In the genomic region with DNA sequence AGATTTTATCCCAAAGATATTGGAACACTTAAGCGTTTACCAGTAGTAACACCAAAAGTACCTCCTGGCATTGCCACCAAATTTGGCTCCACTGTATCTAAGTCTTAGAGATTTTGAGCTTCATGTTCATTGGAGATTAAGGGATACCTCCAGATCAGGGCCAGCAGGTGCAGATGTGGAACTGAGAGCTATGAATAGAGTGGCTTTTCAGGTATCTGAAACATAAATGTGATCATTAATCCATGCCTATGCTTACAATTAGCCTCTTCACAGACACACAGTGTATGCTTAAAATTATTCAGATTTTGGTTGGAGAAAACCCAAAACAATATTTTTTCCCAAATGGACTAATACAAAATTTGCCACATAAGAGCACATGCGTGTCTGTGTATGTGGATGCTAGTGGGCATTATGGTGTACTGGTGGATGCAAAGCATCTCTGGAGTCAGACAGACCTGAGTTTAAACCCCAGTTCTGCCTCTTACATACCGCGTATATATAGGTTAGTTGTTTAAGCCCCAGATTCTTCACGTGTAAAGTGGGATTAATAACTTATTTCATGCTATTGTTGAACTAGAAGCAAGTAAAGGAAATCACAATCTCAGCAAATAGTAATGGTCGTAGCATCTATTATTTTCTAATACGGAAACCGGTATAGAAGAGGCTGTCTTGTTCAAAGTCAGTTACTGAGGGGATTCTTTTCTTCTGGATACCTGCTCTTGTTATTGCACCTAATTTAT, we compare ENCODE assay signal across 18 cellular contexts.
DNase-seq lines count a peak whose midpoint lies in the region; ATAC-seq and TF ChIP-seq lines count a peak whose summit lies in the region.
"Had no signal": no experiment of that assay in that cellular context is flagged by ENCODE, and none has a peak within 500 bp of the region (broad histone marks: within the 10 kb centered on the region; RNA-seq: fewer than 3 reads in every experiment).

No MANE protein-coding gene starts in this region.

- H4K20me1 ChIP-seq in KMS-11 (ENCODE audit: insufficient read depth) = peaks cover 9% of the 10 kb centered on the region

- no peak overlapping the region for H3K9ac ChIP-seq in KMS-11
- H3K9ac ChIP-seq: GM23248 had no signal

- H3K4me1 ChIP-seq in KMS-11 (ENCODE audit: low read depth, poor library complexity, severe bottlenecking) = peaks cover 60% of the 10 kb centered on the region

- no peaks in the 10 kb centered on the region for H3K36me3 ChIP-seq in KMS-11 (ENCODE audit: insufficient read depth)

- H3K79me2 ChIP-seq in KMS-11 (ENCODE audit: insufficient read depth, low read depth) = no peaks in the 10 kb centered on the region

- H3K4me3 ChIP-seq in KMS-11 (IDR thresholded peaks at IDR 0.05; ENCODE audit: insufficient read depth, low read depth, low read length) = no peak overlapping the region
- H3K4me3 ChIP-seq: GM23248 had no signal

- no peak overlapping the region for H3K27ac ChIP-seq in KMS-11
- H3K27ac ChIP-seq: GM23248 had no signal

- no peak for DNase-seq in activated CD4-positive, CD25-positive, alpha-beta regulatory T cell (lab: John Stamatoyannopoulos, UW)
- no peak for DNase-seq in NCI-H510A (lab: John Stamatoyannopoulos, UW)
- DNase-seq in central memory CD4-positive, alpha-beta T cell = no peak
- DNase-seq: 8988T, DMS79 treated with DMSO at 0.1 percent for 48 hours, GM23248, HCEC 1CT, NCI-H1105, NCI-H1694, NCI-H2227 treated with DMSO at 0.1 percent for 48 hours, NCI-H524 treated with DMSO at 0.1 percent for 48 hours, T-helper 1 cell, T-helper 9 cell had no signal

- ATAC-seq in GM18498 (IDR thresholded peaks at IDR 0.05; ENCODE audit: unreplicated experiment) = peak; percentile 45
- ATAC-seq in GM21390 (IDR thresholded peaks at IDR 0.05; ENCODE audit: unreplicated experiment) = peak; percentile 48
- peak; percentile 58 for ATAC-seq in HG02938 (IDR thresholded peaks at IDR 0.05; ENCODE audit: unreplicated experiment)
- no peak for ATAC-seq in HG02571 (IDR thresholded peaks at IDR 0.05; ENCODE audit: unreplicated experiment)

- no peaks in the 10 kb centered on the region for H3K27me3 ChIP-seq in KMS-11 (ENCODE audit: insufficient read depth, low read depth)

- no peak for TF ChIP-seq CTCF in KMS-11 (conservative IDR thresholded peaks at IDR 0.05; ENCODE audit: low read depth, low read length)

- peak overlapping the region; percentile 1; the same call in 1 of the 2 replicates for H3K4me2 ChIP-seq in KMS-11

- no peak overlapping the region for H2AFZ ChIP-seq in KMS-11 (ENCODE audit: low read depth)
- H2AFZ ChIP-seq: GM23248 had no signal
